ENCODE assay signal across 29 cellular contexts in genomic region chr18:26279428-26279827, GRCh38. TPM values are rescaled to one million over a fixed set of nuclear protein-coding genes. Genes with fewer than 3 reads are reported as not detected.
"Had no signal": no experiment of that assay in that cellular context is flagged by ENCODE, and none has a peak within 500 bp of the region (broad histone marks: within the 10 kb centered on the region; RNA-seq: fewer than 3 reads in every experiment).

No MANE protein-coding gene starts in this region.

- H3K27ac ChIP-seq: colonic mucosa, coronary artery, dorsolateral prefrontal cortex, epithelial cell of prostate, esophagus muscularis mucosa, esophagus squamous epithelium, foreskin keratinocyte, gastrocnemius medialis, gastroesophageal sphincter, heart left ventricle, heart right ventricle, hepatocyte had no signal

- H2AFZ ChIP-seq: hepatocyte had no signal

- H3K27me3 ChIP-seq: colonic mucosa, dorsolateral prefrontal cortex, esophagus muscularis mucosa, esophagus squamous epithelium, foreskin keratinocyte, gastrocnemius medialis, gastroesophageal sphincter, heart left ventricle, heart right ventricle, hepatocyte had no signal

- H3K4me3 ChIP-seq: colonic mucosa, coronary artery, dorsolateral prefrontal cortex, esophagus muscularis mucosa, esophagus squamous epithelium, gastrocnemius medialis, gastroesophageal sphincter, heart left ventricle, heart right ventricle, hepatocyte had no signal

- H3K9me3 ChIP-seq: colonic mucosa, esophagus squamous epithelium had no signal

- H3K79me2 ChIP-seq: hepatocyte had no signal

- FAIRE-seq: colon, endometrium, endothelial cell of umbilical vein, frontal cortex had no signal

- H3K4me1 ChIP-seq: colonic mucosa, esophagus muscularis mucosa, esophagus squamous epithelium, foreskin keratinocyte, gastrocnemius medialis, gastroesophageal sphincter, heart left ventricle, heart right ventricle had no signal

- DNase-seq: colonic mucosa; cortex of kidney; dermis blood vessel endothelial cell; dorsolateral prefrontal cortex; effector CD4-positive, alpha-beta T cell; effector CD8-positive, alpha-beta T cell; effector memory CD4-positive, alpha-beta T cell; effector memory CD8-positive, alpha-beta T cell; erythroblast; esophagus squamous epithelium; foreskin fibroblast; foreskin keratinocyte; foreskin melanocyte; gastrocnemius medialis; glutamatergic neuron; head of caudate nucleus; heart left ventricle; heart right ventricle had no signal

- H3K27ac Mint-ChIP-seq: dendritic cell treated with granulocyte-macrophage colony-stimulating factor and Interleukin-4, amounts not matched to agents 40 ng/mL and 50 ng/mL, for 4 days; effector memory CD8-positive, alpha-beta T cell had no signal

- H3K36me3 ChIP-seq: colonic mucosa had no signal

- H3K27me3 Mint-ChIP-seq: dendritic cell treated with granulocyte-macrophage colony-stimulating factor and Interleukin-4, amounts not matched to agents 40 ng/mL and 50 ng/mL, for 4 days; effector memory CD8-positive, alpha-beta T cell had no signal

- H3K4me2 ChIP-seq: hepatocyte had no signal

- H3K4me3 Mint-ChIP-seq: dendritic cell treated with granulocyte-macrophage colony-stimulating factor and Interleukin-4, amounts not matched to agents 40 ng/mL and 50 ng/mL, for 4 days; effector memory CD8-positive, alpha-beta T cell had no signal

- H3K9me3 Mint-ChIP-seq: dendritic cell treated with granulocyte-macrophage colony-stimulating factor and Interleukin-4, amounts not matched to agents 40 ng/mL and 50 ng/mL, for 4 days; effector memory CD8-positive, alpha-beta T cell had no signal

- ATAC-seq: effector memory CD8-positive, alpha-beta T cell; esophagus mucosa; foreskin keratinocyte; gastrocnemius medialis; gastroesophageal sphincter; heart left ventricle; heart right ventricle had no signal

RNA-seq across cellular contexts. Expression of gene TAF4B, which starts 53.2 kb away (rescaled TPM):
- polyA plus RNA-seq: hepatocyte had no signal
